Comparison of ENCODE assay signal across 8 cellular contexts in the genomic region with DNA sequence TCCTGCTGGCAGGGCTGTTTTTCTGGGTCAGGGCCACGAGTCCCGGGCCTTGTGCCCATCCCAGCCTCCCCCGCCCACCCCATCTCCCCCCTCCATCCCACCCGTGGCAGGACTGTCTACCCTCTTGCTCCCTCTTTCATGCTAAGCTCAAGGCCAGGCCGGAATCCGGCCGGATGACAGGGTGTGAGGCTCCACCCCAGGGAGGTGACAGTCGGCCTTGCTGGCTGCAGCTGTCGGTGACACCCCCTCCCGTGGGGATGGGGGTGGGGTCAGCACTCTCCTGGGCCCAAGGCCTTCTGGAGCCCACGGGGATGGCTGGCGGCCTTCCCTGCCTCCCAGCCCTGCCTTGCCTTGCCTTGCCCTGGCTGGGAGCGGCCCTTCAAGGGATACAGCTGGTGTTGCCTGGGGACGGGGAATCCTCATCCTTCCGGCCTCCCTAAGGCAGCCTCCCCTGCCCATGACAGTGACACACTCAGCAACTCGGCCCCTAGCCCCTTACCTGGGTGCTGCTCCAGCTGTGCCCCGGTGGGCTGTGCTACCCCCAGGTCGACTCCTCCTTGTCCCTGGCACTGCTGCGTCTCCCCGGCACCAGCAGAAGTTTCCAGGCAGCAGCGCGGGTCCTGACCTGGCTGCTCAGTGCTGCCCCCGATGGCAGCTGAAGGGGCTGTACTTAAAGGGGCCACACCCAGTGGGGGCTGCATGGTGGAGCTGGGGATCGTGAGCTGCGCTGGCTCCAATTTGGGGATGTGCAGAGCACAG.
DNase-seq lines count a peak whose midpoint lies in the region; ATAC-seq, FAIRE-seq and TF ChIP-seq lines count a peak whose summit lies in the region.
"Not testable (repeated sequence)": the region's sequence is repeated elsewhere in the genome, so short reads cannot be mapped to it uniquely, and the experiment has no call there.

No MANE protein-coding gene starts in this region.

- in situ Hi-C loops in KBM-7 (cut with MboI; ENCODE audit: low pct_unique_long_range_greater_than_20kb, low sequenced_read_pairs); Panc1 (cut with HindIII; ENCODE audit: low pct_unique_long_range_greater_than_20kb, low sequenced_read_pairs): not testable (repeated sequence)

- POLR2A ChIA-PET in Panc1 (lab: Charles Lee) = not testable (repeated sequence)

- H3K27me3 ChIP-seq in Panc1 (ENCODE audit: control insufficient read depth, insufficient read depth, low read length); testis: not testable (repeated sequence)

- H3K4me1 ChIP-seq in Panc1 (ENCODE audit: control insufficient read depth, insufficient read depth, low read length); mucosa of descending colon (ENCODE audit: low read depth); testis: not testable (repeated sequence)

- BruUV-seq in Panc1 (replicated peaks; lab: Mats Ljungman, UMichigan) = not testable (repeated sequence)

- TF ChIP-seq CTCF in GM10266 (IDR thresholded peaks at IDR 0.05; ENCODE audit: control insufficient read depth, insufficient read depth, low read depth, missing control alignments) (peak; percentile 20), testis (IDR thresholded peaks at IDR 0.05) (peak in 1 of 3 experiments; percentile 33)
- not testable (repeated sequence) for TF ChIP-seq CTCF in Panc1 (IDR thresholded peaks at IDR 0.05); mucosa of descending colon (IDR thresholded peaks at IDR 0.05)

- intact Hi-C loops in Panc1 (cut with micrococcal nuclease; ENCODE audit: unreplicated experiment); mucosa of descending colon (cut with DNase I, micrococcal nuclease); testis (cut with DNase I; ENCODE audit: low total_unique reads): not testable (repeated sequence)

- H3K27ac Mint-ChIP-seq in activated T-helper 17 cell treated with anti-CD3 and anti-CD28 coated beads, Interleukin-2, amount 50 U/mL, for 72 hours = not testable (repeated sequence)

- not testable (repeated sequence) for H3K36me3 Mint-ChIP-seq in activated T-helper 17 cell treated with anti-CD3 and anti-CD28 coated beads, Interleukin-2, amount 50 U/mL, for 72 hours (ENCODE audit: low read depth)

- TF ChIP-seq POLR2A in H54 (IDR thresholded peaks at IDR 0.05; ENCODE audit: low read depth, low read length); testis (IDR thresholded peaks at IDR 0.05): not testable (repeated sequence)

- CTCF ChIA-PET in Panc1 (lab: Charles Lee) = not testable (repeated sequence)

- not testable (repeated sequence) for H3K4me3 Mint-ChIP-seq in activated T-helper 17 cell treated with anti-CD3 and anti-CD28 coated beads, Interleukin-2, amount 50 U/mL, for 72 hours

- FAIRE-seq in H54 (lab: Jason Lieb, UNC) = not testable (repeated sequence)

- H3K4me1 Mint-ChIP-seq in activated T-helper 17 cell treated with anti-CD3 and anti-CD28 coated beads, Interleukin-2, amount 50 U/mL, for 72 hours = not testable (repeated sequence)

- not testable (repeated sequence) for H3K4me3 ChIP-seq in Panc1 (ENCODE audit: low read depth in 2 of 2, low read length in 2 of 2); mucosa of descending colon; testis

- 53% methylated on average over 25 of the region's 25 CpGs; no CpG with 5 or more reads in 1 of the 2 donors for WGBS in testis, 2 donors

- ATAC-seq in Panc1 (peak; percentile 62), mucosa of descending colon (peak; percentile 52)
- peak; percentile 60 for ATAC-seq in activated T-helper 17 cell treated with anti-CD3 and anti-CD28 coated beads, Interleukin-2, amount 50 U/mL, for 72 hours (replicated peaks)

- not testable (repeated sequence) for H3K9me3 ChIP-seq in Panc1 (ENCODE audit: control insufficient read depth, insufficient read depth, low read depth, low read length); mucosa of descending colon; testis

- DNase-seq in GM10266 (ENCODE audit: extremely low spot score) (peak; percentile 38), H54 (ENCODE audit: insufficient read length, low spot score) (peak; percentile 49), KBM-7 (peak; percentile 6), germinal center (ENCODE audit: low spot score) (peak; percentile 38), testis (peak; percentile 59)
- DNase-seq in Panc1 (ENCODE audit: low read depth, low spot score); mucosa of descending colon: not testable (repeated sequence)

- H3K27ac ChIP-seq in Panc1 (ENCODE audit: low read length); testis: not testable (repeated sequence)

- not testable (repeated sequence) for H3K27me3 Mint-ChIP-seq in activated T-helper 17 cell treated with anti-CD3 and anti-CD28 coated beads, Interleukin-2, amount 50 U/mL, for 72 hours

- not testable (repeated sequence) for H3K36me3 ChIP-seq in Panc1 (ENCODE audit: control insufficient read depth, insufficient read depth, low read length); mucosa of descending colon (ENCODE audit: low read depth); testis (ENCODE audit: low read depth, missing control alignments)

- H3K9me3 Mint-ChIP-seq in activated T-helper 17 cell treated with anti-CD3 and anti-CD28 coated beads, Interleukin-2, amount 50 U/mL, for 72 hours = not testable (repeated sequence)
